In the genomic region with DNA sequence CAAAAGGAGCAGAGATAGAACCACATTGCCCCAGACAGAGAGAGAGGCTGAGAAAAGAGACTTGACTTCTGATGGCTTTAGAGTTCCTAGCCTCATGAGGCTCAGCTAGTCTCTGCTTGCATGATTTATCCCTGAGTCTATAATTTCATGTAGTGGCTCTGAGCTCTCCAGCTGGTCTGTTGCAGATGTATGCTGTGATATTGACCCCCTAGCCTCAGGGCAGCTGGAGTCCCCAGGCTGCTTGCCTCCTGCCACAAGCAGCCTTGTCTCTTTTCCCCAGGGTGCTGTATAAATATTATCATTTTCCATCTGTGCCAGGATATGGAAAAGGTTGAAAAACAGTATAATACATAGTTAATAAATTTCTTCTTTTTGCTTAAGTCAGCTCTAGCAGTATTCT, we compare ENCODE assay signal across 15 cellular contexts.
"Had no signal": no experiment of that assay in that cellular context is flagged by ENCODE, and none has a peak within 500 bp of the region (broad histone marks: within the 10 kb centered on the region; RNA-seq: fewer than 3 reads in every experiment).

No MANE protein-coding gene starts in this region.

- H3K4me1 ChIP-seq: parathyroid adenoma, right atrium auricular region, thyroid gland had no signal

- H3K9me3 Mint-ChIP-seq: activated naive CD4-positive, alpha-beta T cell treated with anti-CD3 and anti-CD28 coated beads, Interleukin-2, amount 50 U/mL, for 24 hours; endodermal cell; stimulated activated effector memory CD8-positive, alpha-beta T cell treated with anti-CD3 and anti-CD28 coated beads, Interleukin-12 subunit alpha, Interleukin-12 subunit beta, amount 100 ng/mL, for 72 hours had no signal

- H3K36me3 ChIP-seq: brain microvascular endothelial cell, right atrium auricular region, thyroid gland had no signal

- H3K4me3 ChIP-seq: lung, right atrium auricular region, thyroid gland had no signal

- H3K27ac ChIP-seq: brain microvascular endothelial cell, parathyroid adenoma, right atrium auricular region, thyroid gland had no signal

- H3K27me3 ChIP-seq: brain microvascular endothelial cell, right atrium auricular region, thyroid gland had no signal

- H3K36me3 Mint-ChIP-seq: activated naive CD4-positive, alpha-beta T cell treated with anti-CD3 and anti-CD28 coated beads, Interleukin-2, amount 50 U/mL, for 24 hours; naive B cell; stimulated activated effector memory CD8-positive, alpha-beta T cell treated with anti-CD3 and anti-CD28 coated beads, Interleukin-12 subunit alpha, Interleukin-12 subunit beta, amount 100 ng/mL, for 72 hours had no signal

- H3K9me3 ChIP-seq: right atrium auricular region, thyroid gland had no signal

- DNase-seq: activated T-cell treated with anti-CD3 and anti-CD28 coated beads, Interleukin-2, amount 50 U/mL, for 1 hour; amniotic stem cell; brain microvascular endothelial cell; cerebellar nuclear complex; endodermal cell; left cardiac atrium; midbrain; naive B cell; small intestine; thyroid gland had no signal

- H3K4me3 Mint-ChIP-seq: activated naive CD4-positive, alpha-beta T cell treated with anti-CD3 and anti-CD28 coated beads, Interleukin-2, amount 50 U/mL, for 24 hours; endodermal cell; naive B cell; stimulated activated effector memory CD8-positive, alpha-beta T cell treated with anti-CD3 and anti-CD28 coated beads, Interleukin-12 subunit alpha, Interleukin-12 subunit beta, amount 100 ng/mL, for 72 hours had no signal

- H3K4me1 Mint-ChIP-seq: activated naive CD4-positive, alpha-beta T cell treated with anti-CD3 and anti-CD28 coated beads, Interleukin-2, amount 50 U/mL, for 24 hours; endodermal cell; naive B cell; stimulated activated effector memory CD8-positive, alpha-beta T cell treated with anti-CD3 and anti-CD28 coated beads, Interleukin-12 subunit alpha, Interleukin-12 subunit beta, amount 100 ng/mL, for 72 hours had no signal

- H3K27ac Mint-ChIP-seq: activated naive CD4-positive, alpha-beta T cell treated with anti-CD3 and anti-CD28 coated beads, Interleukin-2, amount 50 U/mL, for 24 hours; endodermal cell; naive B cell; stimulated activated effector memory CD8-positive, alpha-beta T cell treated with anti-CD3 and anti-CD28 coated beads, Interleukin-12 subunit alpha, Interleukin-12 subunit beta, amount 100 ng/mL, for 72 hours had no signal

- ATAC-seq: left cardiac atrium; stimulated activated effector memory CD8-positive, alpha-beta T cell treated with anti-CD3 and anti-CD28 coated beads, Interleukin-12 subunit alpha, Interleukin-12 subunit beta, amount 100 ng/mL, for 72 hours had no signal

- H3K27me3 Mint-ChIP-seq: naive B cell had no signal
